Comparison of ENCODE assay signal across 13 cellular contexts in the genomic region with DNA sequence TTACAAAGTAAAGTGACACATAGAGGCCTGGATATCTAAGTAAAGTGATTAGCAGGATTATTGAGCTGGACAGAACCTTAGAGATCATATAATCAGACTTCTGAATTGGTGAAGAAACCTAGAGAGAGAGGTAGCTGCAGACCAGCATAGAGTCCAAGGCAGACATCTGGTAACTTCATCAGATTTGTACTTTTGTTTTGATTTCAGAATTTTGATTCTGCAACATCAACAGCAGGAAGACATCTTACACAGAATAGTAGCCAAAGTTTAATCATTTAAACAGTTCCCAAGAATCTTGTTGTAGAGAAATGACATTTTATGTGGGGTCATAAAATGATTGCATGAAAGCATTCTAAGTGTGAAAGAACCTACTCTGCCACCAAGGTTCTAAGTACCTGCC. TPM values are rescaled to one million over a fixed set of nuclear protein-coding genes. Genes with fewer than 3 reads are reported as not detected.
A peak's percentile ranks its signal among the peaks of the same experiment; 100 is the strongest.
DNase-seq lines count a peak whose midpoint lies in the region; ATAC-seq and TF ChIP-seq lines count a peak whose summit lies in the region.
"Had no signal": no experiment of that assay in that cellular context is flagged by ENCODE, and none has a peak within 500 bp of the region (broad histone marks: within the 10 kb centered on the region; RNA-seq: fewer than 3 reads in every experiment).

No MANE protein-coding gene starts in this region.

- H3K4me1 Mint-ChIP-seq in activated T-helper 17 cell treated with anti-CD3 and anti-CD28 coated beads, Interleukin-2, amount 50 U/mL, for 72 hours = peaks cover 9% of the 10 kb centered on the region

- peak overlapping the region; percentile 10 for H3K27ac Mint-ChIP-seq in activated T-helper 17 cell treated with anti-CD3 and anti-CD28 coated beads, Interleukin-2, amount 50 U/mL, for 72 hours
- H3K27ac Mint-ChIP-seq: activated CD8-positive, alpha-beta T cell treated with anti-CD3 and anti-CD28 coated beads, Interleukin-2, amount 10 ng/mL, durations not matched to agents 7 days and 5 days had no signal

- intact Hi-C loops in heart left ventricle (cut with DNase I) (loop anchor here in 9 of 10 donors (1.0 to 10.0 kb wide), 9 partner anchors 36 to 94 kb away; a partner anchor contains a TSS), gastrocnemius medialis (cut with DNase I; ENCODE audit: low total_unique reads) (loop anchor here (1.0 to 5.0 kb wide), 2 partner anchors 92 to 149 kb away; a partner anchor contains a TSS)

- H2AFZ ChIP-seq in ACC112 (ENCODE audit: low read length, unreplicated experiment) = no peak overlapping the region

- peaks cover 46% of the 10 kb centered on the region for H3K36me3 Mint-ChIP-seq in activated T-helper 17 cell treated with anti-CD3 and anti-CD28 coated beads, Interleukin-2, amount 50 U/mL, for 72 hours (ENCODE audit: low read depth)

- H3K4me1 ChIP-seq in ACC112 (ENCODE audit: control insufficient read depth, insufficient read depth, low read length, unreplicated experiment) = peaks cover 23% of the 10 kb centered on the region
- peaks cover 22 to 56% (median 40%) of the 10 kb centered on the region in 12 donors for H3K4me1 ChIP-seq in heart left ventricle
- peaks cover 47 to 51% of the 10 kb centered on the region in 2 donors for H3K4me1 ChIP-seq in gastrocnemius medialis
- H3K4me1 ChIP-seq: A549 had no signal

- no peaks in the 10 kb centered on the region for H3K27me3 ChIP-seq in ACC112 (ENCODE audit: insufficient read depth, low read length)
- no peaks in the 10 kb centered on the region for H3K27me3 ChIP-seq in heart left ventricle
- H3K27me3 ChIP-seq in gastrocnemius medialis = no peaks in the 10 kb centered on the region
- H3K27me3 ChIP-seq: adrenal gland had no signal

- no peak for ATAC-seq in activated T-helper 17 cell treated with anti-CD3 and anti-CD28 coated beads, Interleukin-2, amount 50 U/mL, for 72 hours (replicated peaks)
- ATAC-seq in heart left ventricle = peak in 2 of 4 donors; percentile 36 to 43
- peak in 1 of 2 donors; percentile 2 for ATAC-seq in gastrocnemius medialis
- no peak for ATAC-seq in GM18502 (IDR thresholded peaks at IDR 0.05; ENCODE audit: poor library complexity, unreplicated experiment)
- no peak for ATAC-seq in GM19035 (IDR thresholded peaks at IDR 0.05; ENCODE audit: unreplicated experiment)
- ATAC-seq in HG03139 (IDR thresholded peaks at IDR 0.05; ENCODE audit: unreplicated experiment) = no peak

- H3K4me3 ChIP-seq in ACC112 (ENCODE audit: low read depth, low read length) (no peak overlapping the region), heart left ventricle (no peak overlapping the region), gastrocnemius medialis (no peak overlapping the region)
- H3K4me3 ChIP-seq: A549, adrenal gland had no signal

- peaks cover 16% of the 10 kb centered on the region for H3K36me3 ChIP-seq in ACC112 (ENCODE audit: insufficient read depth, low read length)
- H3K36me3 ChIP-seq in heart left ventricle = peaks cover 0 to 71% (median 49%) of the 10 kb centered on the region in 9 donors
- peaks cover 0 to 46% of the 10 kb centered on the region in 2 donors for H3K36me3 ChIP-seq in gastrocnemius medialis

- peak overlapping the region; percentile 0; the same call in 1 of the 2 replicates for H3K27ac ChIP-seq in ACC112 (ENCODE audit: low read depth, low read length)
- H3K27ac ChIP-seq in heart left ventricle = peak overlapping the region; percentile 5 to 90 (median 83)
- H3K27ac ChIP-seq in gastrocnemius medialis = peak overlapping the region; percentile 83 to 88 (median 86)
- H3K27ac ChIP-seq: A549 had no signal

- no peaks in the 10 kb centered on the region for H3K9me3 Mint-ChIP-seq in activated T-helper 17 cell treated with anti-CD3 and anti-CD28 coated beads, Interleukin-2, amount 50 U/mL, for 72 hours
- H3K9me3 Mint-ChIP-seq: naive B cell had no signal

- H3K27me3 Mint-ChIP-seq in activated T-helper 17 cell treated with anti-CD3 and anti-CD28 coated beads, Interleukin-2, amount 50 U/mL, for 72 hours = no peaks in the 10 kb centered on the region
- H3K27me3 Mint-ChIP-seq: CD4-positive, CD25-positive, alpha-beta regulatory T cell; naive B cell had no signal

- no peaks in the 10 kb centered on the region for H3K9me3 ChIP-seq in heart left ventricle
- no peaks in the 10 kb centered on the region for H3K9me3 ChIP-seq in gastrocnemius medialis
- H3K9me3 ChIP-seq: adrenal gland had no signal

- DNase-seq in heart left ventricle (no peak), gastrocnemius medialis (no peak), midbrain (lab: John Stamatoyannopoulos, UW) (no peak)

- in situ Hi-C loops in gastrocnemius medialis (cut with MboI; ENCODE audit: low sequenced_read_pairs in 4 of 4) = loop anchor here in 1 of 4 donors (25.0 kb wide), 1 partner anchor 264 kb away; a partner anchor contains a TSS

- TF ChIP-seq POLR2A in heart left ventricle (IDR thresholded peaks at IDR 0.05) (no peak), gastrocnemius medialis (IDR thresholded peaks at IDR 0.05) (no peak)

- H3K79me2 ChIP-seq in ACC112 (ENCODE audit: control insufficient read depth, insufficient read depth, low read length, unreplicated experiment) = no peaks in the 10 kb centered on the region

- no peak for TF ChIP-seq CTCF in heart left ventricle (IDR thresholded peaks at IDR 0.05)
- no peak for TF ChIP-seq CTCF in gastrocnemius medialis (IDR thresholded peaks at IDR 0.05 in 4 of 5, conservative IDR thresholded peaks at IDR 0.05 in 1 of 5)

- H3K4me3 Mint-ChIP-seq in activated T-helper 17 cell treated with anti-CD3 and anti-CD28 coated beads, Interleukin-2, amount 50 U/mL, for 72 hours = no peak overlapping the region
- H3K4me3 Mint-ChIP-seq: activated CD8-positive, alpha-beta T cell treated with anti-CD3 and anti-CD28 coated beads, Interleukin-2, amount 10 ng/mL, durations not matched to agents 7 days and 5 days; CD4-positive, CD25-positive, alpha-beta regulatory T cell; naive B cell had no signal

RNA-seq across cellular contexts. Expression of a gene that starts 39.3 kb away (rescaled TPM):
- total RNA-seq in activated T-helper 17 cell treated with anti-CD3 and anti-CD28 coated beads, Interleukin-2, amount 50 U/mL, for 72 hours = 10 to 100 TPM; 37.9 to 46.0 TPM
- total RNA-seq in heart left ventricle = 10 to 100 TPM; 32.5 to 60.2 (median 43.1) TPM
- polyA plus RNA-seq in heart left ventricle = 10 to 100 TPM in 1 of 2 donors, 1 to 10 TPM in 1; 9.1 to 41.3 TPM
- 10 to 100 TPM; 25.2 to 61.0 (median 40.6) TPM for total RNA-seq in gastrocnemius medialis

RNA-seq across cellular contexts. Expression of a gene that starts 39.6 kb away (rescaled TPM):
- total RNA-seq in activated T-helper 17 cell treated with anti-CD3 and anti-CD28 coated beads, Interleukin-2, amount 50 U/mL, for 72 hours = 10 to 100 TPM; 33.0 to 40.5 TPM
- total RNA-seq in heart left ventricle (10 to 100 TPM in 8 of 9 donors, 1 to 10 TPM in 1; 9.7 to 13.3 (median 11.0) TPM), gastrocnemius medialis (10 to 100 TPM; 14.8 to 25.4 (median 20.3) TPM)
- polyA plus RNA-seq in heart left ventricle = 10 to 100 TPM in 1 of 2 donors, 1 to 10 TPM in 1; 7.3 to 10.9 TPM

Comparison
In these comparisons a context has a peak if more than half of its experiments do, and no peak if none do; other contexts are left out.
1. H3K27ac ChIP-seq: peak in every context shown above with its lines; median percentile 86 in gastrocnemius medialis; 83 in heart left ventricle; 0 in ACC112.